Comparison of ENCODE assay signal across 14 cellular contexts in the genomic region with DNA sequence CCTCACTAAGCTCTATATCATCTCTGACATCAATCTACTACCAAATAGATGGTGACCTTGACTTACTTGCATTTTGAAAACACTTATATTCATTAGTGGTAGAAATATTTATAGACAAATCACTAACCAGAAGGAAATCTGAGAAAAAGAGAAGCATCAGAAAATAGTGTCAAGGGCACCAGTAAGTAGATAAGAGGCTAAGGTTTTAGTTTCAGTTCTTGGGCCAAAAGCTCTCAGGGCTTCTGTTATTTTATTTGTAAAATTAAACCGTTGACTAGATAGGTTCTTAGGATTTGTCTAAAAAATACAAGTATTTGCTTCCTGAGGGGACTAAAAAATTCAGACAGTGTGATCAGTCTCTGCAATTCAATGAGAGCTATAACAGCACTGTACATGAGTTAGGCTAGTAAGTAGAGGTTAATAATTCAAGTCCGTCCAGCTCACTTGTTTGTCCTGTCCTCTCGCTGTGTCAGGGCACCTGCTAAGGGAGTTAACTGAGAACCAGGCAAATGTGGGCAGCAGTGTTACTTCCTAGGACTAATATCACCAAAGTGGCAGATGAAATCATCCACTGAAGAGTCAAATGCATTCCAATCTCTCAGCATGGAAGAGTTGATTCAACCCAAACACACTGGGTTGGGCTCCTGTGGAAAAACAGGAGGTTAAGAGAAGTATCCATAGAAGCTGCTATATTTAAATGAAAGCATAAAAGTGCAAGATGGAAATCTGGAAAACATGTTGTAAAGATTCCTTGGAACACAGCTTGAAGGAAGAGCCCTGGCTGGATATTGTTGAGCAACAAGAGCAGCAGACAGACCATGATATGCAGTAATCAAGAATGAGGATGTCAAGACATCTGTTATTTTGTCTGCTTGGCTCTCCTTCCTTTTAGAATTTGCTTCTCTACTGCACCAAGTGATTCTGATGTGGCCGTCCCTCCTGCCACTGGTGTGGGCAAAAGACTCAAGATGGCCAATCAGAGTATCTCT.
"Had no signal": no experiment of that assay in that cellular context is flagged by ENCODE, and none has a peak within 500 bp of the region (broad histone marks: within the 10 kb centered on the region; RNA-seq: fewer than 3 reads in every experiment).

No MANE protein-coding gene starts in this region.

- H3K27ac ChIP-seq: pancreas, right lobe of liver, upper lobe of right lung had no signal

- H3K9me3 ChIP-seq: pancreas, right lobe of liver, thoracic aorta, upper lobe of right lung had no signal

- H3K4me1 ChIP-seq: pancreas, right lobe of liver had no signal

- FAIRE-seq: pancreas had no signal

- DNase-seq: activated CD4-positive, alpha-beta memory T cell treated with anti-CD3 and anti-CD28 coated beads, Interleukin-2, amount 10 ng/mL, durations not matched to agents 7 days and 5 days; activated CD4-positive, alpha-beta T cell treated with anti-CD3 and anti-CD28 coated beads for 48 hours; activated CD4-positive, CD25-positive, alpha-beta regulatory T cell; activated CD8-positive, alpha-beta memory T cell treated with anti-CD3 and anti-CD28 coated beads, Interleukin-2, amount 10 ng/mL, durations not matched to agents 7 days and 5 days; activated naive CD8-positive, alpha-beta T cell treated with anti-CD3 and anti-CD28 coated beads for 36 hours; cortex of kidney; left cardiac atrium; mesenchymal stem cell; natural killer cell; pancreas; right lobe of liver; stimulated activated CD4-positive, alpha-beta T cell treated with anti-CD3 and anti-CD28 coated beads, Interleukin-4, amount 100 ng/mL, for 24 hours; upper lobe of right lung had no signal

- H3K36me3 ChIP-seq: pancreas, right lobe of liver, thoracic aorta, upper lobe of right lung had no signal

- H3K27me3 ChIP-seq: pancreas, right lobe of liver, upper lobe of right lung had no signal

- H3K4me3 ChIP-seq: pancreas, right lobe of liver, thoracic aorta, upper lobe of right lung had no signal
